ENCODE assay signal across 1 cellular context in the genomic region with DNA sequence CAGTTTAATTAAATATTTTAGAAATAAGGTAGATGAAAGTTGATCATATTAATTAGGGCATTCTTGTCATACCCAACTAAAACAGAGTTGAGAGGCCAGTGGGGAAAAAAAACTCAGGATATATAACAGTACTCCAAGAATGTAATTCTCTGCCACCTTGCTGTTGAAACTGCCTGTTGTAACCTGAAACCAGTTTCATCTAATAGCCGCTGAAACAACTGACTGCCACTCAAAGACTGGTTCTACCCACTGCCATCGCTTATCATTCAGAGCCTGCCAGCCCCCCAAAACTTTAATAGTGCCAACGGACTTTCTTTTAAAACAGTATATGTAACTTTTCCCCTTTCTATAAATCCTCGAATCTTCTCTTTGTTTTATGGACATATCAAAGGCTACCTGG.
TF ChIP-seq lines count a peak whose summit lies in the region.

No MANE protein-coding gene starts in this region.

TF ChIP-seq in GM23338, 12 proteins besides CTCF, POLR2A, EP300 and RAD21:
- TF ChIP-seq, protein P1, sequence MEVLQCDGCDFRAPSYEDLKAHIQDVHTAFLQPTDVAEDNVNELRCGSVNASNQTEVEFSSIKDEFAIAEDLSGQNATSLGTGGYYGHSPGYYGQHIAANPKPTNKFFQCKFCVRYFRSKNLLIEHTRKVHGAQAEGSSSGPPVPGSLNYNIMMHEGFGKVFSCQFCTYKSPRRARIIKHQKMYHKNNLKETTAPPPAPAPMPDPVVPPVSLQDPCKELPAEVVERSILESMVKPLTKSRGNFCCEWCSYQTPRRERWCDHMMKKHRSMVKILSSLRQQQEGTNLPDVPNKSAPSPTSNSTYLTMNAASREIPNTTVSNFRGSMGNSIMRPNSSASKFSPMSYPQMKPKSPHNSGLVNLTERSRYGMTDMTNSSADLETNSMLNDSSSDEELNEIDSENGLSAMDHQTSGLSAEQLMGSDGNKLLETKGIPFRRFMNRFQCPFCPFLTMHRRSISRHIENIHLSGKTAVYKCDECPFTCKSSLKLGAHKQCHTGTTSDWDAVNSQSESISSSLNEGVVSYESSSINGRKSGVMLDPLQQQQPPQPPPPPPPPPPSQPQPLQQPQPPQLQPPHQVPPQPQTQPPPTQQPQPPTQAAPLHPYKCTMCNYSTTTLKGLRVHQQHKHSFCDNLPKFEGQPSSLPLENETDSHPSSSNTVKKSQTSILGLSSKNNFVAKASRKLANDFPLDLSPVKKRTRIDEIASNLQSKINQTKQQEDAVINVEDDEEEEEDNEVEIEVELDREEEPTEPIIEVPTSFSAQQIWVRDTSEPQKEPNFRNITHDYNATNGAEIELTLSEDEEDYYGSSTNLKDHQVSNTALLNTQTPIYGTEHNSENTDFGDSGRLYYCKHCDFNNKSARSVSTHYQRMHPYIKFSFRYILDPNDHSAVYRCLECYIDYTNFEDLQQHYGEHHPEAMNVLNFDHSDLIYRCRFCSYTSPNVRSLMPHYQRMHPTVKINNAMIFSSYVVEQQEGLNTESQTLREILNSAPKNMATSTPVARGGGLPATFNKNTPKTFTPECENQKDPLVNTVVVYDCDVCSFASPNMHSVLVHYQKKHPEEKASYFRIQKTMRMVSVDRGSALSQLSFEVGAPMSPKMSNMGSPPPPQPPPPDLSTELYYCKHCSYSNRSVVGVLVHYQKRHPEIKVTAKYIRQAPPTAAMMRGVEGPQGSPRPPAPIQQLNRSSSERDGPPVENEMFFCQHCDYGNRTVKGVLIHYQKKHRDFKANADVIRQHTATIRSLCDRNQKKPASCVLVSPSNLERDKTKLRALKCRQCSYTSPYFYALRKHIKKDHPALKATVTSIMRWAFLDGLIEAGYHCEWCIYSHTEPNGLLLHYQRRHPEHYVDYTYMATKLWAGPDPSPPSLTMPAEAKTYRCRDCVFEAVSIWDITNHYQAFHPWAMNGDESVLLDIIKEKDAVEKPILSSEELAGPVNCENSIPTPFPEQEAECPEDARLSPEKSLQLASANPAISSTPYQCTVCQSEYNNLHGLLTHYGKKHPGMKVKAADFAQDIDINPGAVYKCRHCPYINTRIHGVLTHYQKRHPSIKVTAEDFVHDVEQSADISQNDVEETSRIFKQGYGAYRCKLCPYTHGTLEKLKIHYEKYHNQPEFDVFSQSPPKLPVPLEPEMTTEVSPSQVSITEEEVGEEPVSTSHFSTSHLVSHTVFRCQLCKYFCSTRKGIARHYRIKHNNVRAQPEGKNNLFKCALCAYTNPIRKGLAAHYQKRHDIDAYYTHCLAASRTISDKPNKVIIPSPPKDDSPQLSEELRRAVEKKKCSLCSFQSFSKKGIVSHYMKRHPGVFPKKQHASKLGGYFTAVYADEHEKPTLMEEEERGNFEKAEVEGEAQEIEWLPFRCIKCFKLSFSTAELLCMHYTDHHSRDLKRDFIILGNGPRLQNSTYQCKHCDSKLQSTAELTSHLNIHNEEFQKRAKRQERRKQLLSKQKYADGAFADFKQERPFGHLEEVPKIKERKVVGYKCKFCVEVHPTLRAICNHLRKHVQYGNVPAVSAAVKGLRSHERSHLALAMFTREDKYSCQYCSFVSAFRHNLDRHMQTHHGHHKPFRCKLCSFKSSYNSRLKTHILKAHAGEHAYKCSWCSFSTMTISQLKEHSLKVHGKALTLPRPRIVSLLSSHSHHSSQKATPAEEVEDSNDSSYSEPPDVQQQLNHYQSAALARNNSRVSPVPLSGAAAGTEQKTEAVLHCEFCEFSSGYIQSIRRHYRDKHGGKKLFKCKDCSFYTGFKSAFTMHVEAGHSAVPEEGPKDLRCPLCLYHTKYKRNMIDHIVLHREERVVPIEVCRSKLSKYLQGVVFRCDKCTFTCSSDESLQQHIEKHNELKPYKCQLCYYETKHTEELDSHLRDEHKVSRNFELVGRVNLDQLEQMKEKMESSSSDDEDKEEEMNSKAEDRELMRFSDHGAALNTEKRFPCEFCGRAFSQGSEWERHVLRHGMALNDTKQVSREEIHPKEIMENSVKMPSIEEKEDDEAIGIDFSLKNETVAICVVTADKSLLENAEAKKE (CRISPR knock-in tag; IDR thresholded peaks at IDR 0.05) = no peak
- TF ChIP-seq, protein P2, sequence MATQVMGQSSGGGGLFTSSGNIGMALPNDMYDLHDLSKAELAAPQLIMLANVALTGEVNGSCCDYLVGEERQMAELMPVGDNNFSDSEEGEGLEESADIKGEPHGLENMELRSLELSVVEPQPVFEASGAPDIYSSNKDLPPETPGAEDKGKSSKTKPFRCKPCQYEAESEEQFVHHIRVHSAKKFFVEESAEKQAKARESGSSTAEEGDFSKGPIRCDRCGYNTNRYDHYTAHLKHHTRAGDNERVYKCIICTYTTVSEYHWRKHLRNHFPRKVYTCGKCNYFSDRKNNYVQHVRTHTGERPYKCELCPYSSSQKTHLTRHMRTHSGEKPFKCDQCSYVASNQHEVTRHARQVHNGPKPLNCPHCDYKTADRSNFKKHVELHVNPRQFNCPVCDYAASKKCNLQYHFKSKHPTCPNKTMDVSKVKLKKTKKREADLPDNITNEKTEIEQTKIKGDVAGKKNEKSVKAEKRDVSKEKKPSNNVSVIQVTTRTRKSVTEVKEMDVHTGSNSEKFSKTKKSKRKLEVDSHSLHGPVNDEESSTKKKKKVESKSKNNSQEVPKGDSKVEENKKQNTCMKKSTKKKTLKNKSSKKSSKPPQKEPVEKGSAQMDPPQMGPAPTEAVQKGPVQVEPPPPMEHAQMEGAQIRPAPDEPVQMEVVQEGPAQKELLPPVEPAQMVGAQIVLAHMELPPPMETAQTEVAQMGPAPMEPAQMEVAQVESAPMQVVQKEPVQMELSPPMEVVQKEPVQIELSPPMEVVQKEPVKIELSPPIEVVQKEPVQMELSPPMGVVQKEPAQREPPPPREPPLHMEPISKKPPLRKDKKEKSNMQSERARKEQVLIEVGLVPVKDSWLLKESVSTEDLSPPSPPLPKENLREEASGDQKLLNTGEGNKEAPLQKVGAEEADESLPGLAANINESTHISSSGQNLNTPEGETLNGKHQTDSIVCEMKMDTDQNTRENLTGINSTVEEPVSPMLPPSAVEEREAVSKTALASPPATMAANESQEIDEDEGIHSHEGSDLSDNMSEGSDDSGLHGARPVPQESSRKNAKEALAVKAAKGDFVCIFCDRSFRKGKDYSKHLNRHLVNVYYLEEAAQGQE (IDR thresholded peaks at IDR 0.05; ENCODE audit: unreplicated experiment) = no peak
- no peak for TF ChIP-seq NANOG (IDR thresholded peaks at IDR 0.05; ENCODE audit: borderline replicate concordance)
- TF ChIP-seq, protein P3, sequence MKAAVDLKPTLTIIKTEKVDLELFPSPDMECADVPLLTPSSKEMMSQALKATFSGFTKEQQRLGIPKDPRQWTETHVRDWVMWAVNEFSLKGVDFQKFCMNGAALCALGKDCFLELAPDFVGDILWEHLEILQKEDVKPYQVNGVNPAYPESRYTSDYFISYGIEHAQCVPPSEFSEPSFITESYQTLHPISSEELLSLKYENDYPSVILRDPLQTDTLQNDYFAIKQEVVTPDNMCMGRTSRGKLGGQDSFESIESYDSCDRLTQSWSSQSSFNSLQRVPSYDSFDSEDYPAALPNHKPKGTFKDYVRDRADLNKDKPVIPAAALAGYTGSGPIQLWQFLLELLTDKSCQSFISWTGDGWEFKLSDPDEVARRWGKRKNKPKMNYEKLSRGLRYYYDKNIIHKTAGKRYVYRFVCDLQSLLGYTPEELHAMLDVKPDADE (IDR thresholded peaks at IDR 0.05) = no peak
- no peak for TF ChIP-seq EZH2 (IDR thresholded peaks at IDR 0.05; ENCODE audit: low read depth, unreplicated experiment)
- TF ChIP-seq EZH2phosphoT487 (IDR thresholded peaks at IDR 0.05; ENCODE audit: unreplicated experiment) = no peak
